In the genomic region with DNA sequence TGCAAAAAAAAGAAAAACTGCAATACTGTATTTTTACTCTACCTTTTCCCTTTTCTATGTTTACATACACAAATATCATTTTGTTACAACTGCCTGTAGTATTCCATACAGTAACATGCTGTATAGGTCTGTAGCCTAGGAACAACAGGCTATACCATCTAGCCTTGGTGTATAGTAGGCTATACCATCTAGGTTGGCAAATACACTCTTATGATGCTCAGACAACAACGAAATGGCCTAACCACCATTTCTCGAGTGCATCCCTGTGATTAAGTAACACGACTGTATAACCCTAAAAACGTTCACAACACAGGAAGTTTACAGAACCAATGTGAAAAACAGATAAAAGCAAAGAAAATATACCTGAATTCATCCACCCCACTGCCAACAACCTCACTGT, we compare ENCODE assay signal across 32 cellular contexts.
"Had no signal": no experiment of that assay in that cellular context is flagged by ENCODE, and none has a peak within 500 bp of the region (broad histone marks: within the 10 kb centered on the region; RNA-seq: fewer than 3 reads in every experiment).

No MANE protein-coding gene starts in this region.

- H3K27ac ChIP-seq: brain microvascular endothelial cell, coronary artery, dorsolateral prefrontal cortex, esophagus muscularis mucosa, foreskin keratinocyte, gastrocnemius medialis, WERI-Rb-1 had no signal

- ATAC-seq: activated CD4-positive, CD25-positive, alpha-beta regulatory T cell treated with anti-CD3 and anti-CD28 coated beads, Interleukin-2, amount 50 U/mL, for 24 hours; activated CD8-positive, alpha-beta T cell treated with anti-CD3 and anti-CD28 coated beads for 36 hours; activated T-cell treated with anti-CD3 and anti-CD28 coated beads, Interleukin-2, amount 50 U/mL, for 4 hours; activated T-helper 17 cell treated with anti-CD3 and anti-CD28 coated beads, Interleukin-2, amount 50 U/mL, for 72 hours; foreskin keratinocyte; gastrocnemius medialis; T-helper 17 cell had no signal

- H3K4me3 Mint-ChIP-seq: activated B cell treated with CpG ODN at 0.5 μM for 24 hours; activated CD8-positive, alpha-beta T cell treated with anti-CD3 and anti-CD28 coated beads for 36 hours; activated naive CD8-positive, alpha-beta T cell; activated T-cell treated with anti-CD3 and anti-CD28 coated beads, Interleukin-2, amount 50 U/mL, for 4 hours; activated T-helper 17 cell treated with anti-CD3 and anti-CD28 coated beads, Interleukin-2, amount 50 U/mL, for 72 hours; central memory CD8-positive, alpha-beta T cell; dendritic cell treated with granulocyte-macrophage colony-stimulating factor and Interleukin-4, amounts not matched to agents 40 ng/mL and 50 ng/mL, for 4 days; T-helper 17 cell; T-helper 2 cell treated with Interferon-gamma antibody and Interleukin-4, amounts not matched to agents 5 μg/mL and 100 μg/mL, for 36 hours had no signal

- H3K27me3 ChIP-seq: brain microvascular endothelial cell, dorsolateral prefrontal cortex, esophagus muscularis mucosa, foreskin keratinocyte, gastrocnemius medialis had no signal

- DNase-seq: activated B cell treated with CpG ODN at 0.5 μM for 24 hours; activated CD4-positive, alpha-beta T cell treated with anti-CD3 and anti-CD28 coated beads for 48 hours; activated CD4-positive, alpha-beta T cell treated with anti-CD3 and anti-CD28 coated beads, Interleukin-2, amount 50 U/mL, for 1 hour; activated CD4-positive, alpha-beta T cell treated with anti-CD3 and anti-CD28 coated beads, Interleukin-2, amount 50 U/mL, for 48 hours; activated CD8-positive, alpha-beta memory T cell treated with anti-CD3 and anti-CD28 coated beads for 24 hours; activated CD8-positive, alpha-beta T cell treated with anti-CD3 and anti-CD28 coated beads for 36 hours; activated effector memory CD4-positive, alpha-beta T cell treated with Interleukin-2 at 50 U/mL for 16 hours; activated gamma-delta T cell treated with Interleukin-2 at 50 U/mL for 16 hours; activated naive CD4-positive, alpha-beta T cell treated with anti-CD3 and anti-CD28 coated beads, Interleukin-2, amount 50 U/mL, for 16 hours; activated naive CD4-positive, alpha-beta T cell treated with Interleukin-2 at 50 U/mL for 16 hours; activated T-cell treated with anti-CD3 and anti-CD28 coated beads, Interleukin-2, amount 50 U/mL, for 4 hours; amniotic stem cell; anterior cingulate cortex; brain microvascular endothelial cell; dorsolateral prefrontal cortex; effector memory CD4-positive, alpha-beta T cell; erythroblast; foreskin keratinocyte; gastrocnemius medialis; glutamatergic neuron; T-helper 1 cell; T-helper 17 cell; T1000; WERI-Rb-1 had no signal

- H3K9me3 Mint-ChIP-seq: activated B cell treated with CpG ODN at 0.5 μM for 24 hours; activated CD8-positive, alpha-beta T cell treated with anti-CD3 and anti-CD28 coated beads for 36 hours; activated T-cell treated with anti-CD3 and anti-CD28 coated beads, Interleukin-2, amount 50 U/mL, for 4 hours; activated T-helper 17 cell treated with anti-CD3 and anti-CD28 coated beads, Interleukin-2, amount 50 U/mL, for 72 hours; central memory CD8-positive, alpha-beta T cell; dendritic cell treated with granulocyte-macrophage colony-stimulating factor and Interleukin-4, amounts not matched to agents 40 ng/mL and 50 ng/mL, for 4 days; T-helper 2 cell treated with Interferon-gamma antibody and Interleukin-4, amounts not matched to agents 5 μg/mL and 100 μg/mL, for 36 hours had no signal

- H3K9me3 ChIP-seq: esophagus muscularis mucosa, gastrocnemius medialis had no signal

- H3K4me3 ChIP-seq: coronary artery, dorsolateral prefrontal cortex, esophagus muscularis mucosa, gastrocnemius medialis had no signal

- H3K27me3 Mint-ChIP-seq: activated B cell treated with CpG ODN at 0.5 μM for 24 hours; activated CD8-positive, alpha-beta T cell treated with anti-CD3 and anti-CD28 coated beads for 36 hours; activated naive CD8-positive, alpha-beta T cell; activated T-helper 17 cell treated with anti-CD3 and anti-CD28 coated beads, Interleukin-2, amount 50 U/mL, for 72 hours; central memory CD8-positive, alpha-beta T cell; dendritic cell treated with granulocyte-macrophage colony-stimulating factor and Interleukin-4, amounts not matched to agents 40 ng/mL and 50 ng/mL, for 4 days; T-helper 17 cell had no signal

- H3K27ac Mint-ChIP-seq: activated B cell treated with CpG ODN at 0.5 μM for 24 hours; activated CD8-positive, alpha-beta T cell treated with anti-CD3 and anti-CD28 coated beads for 36 hours; activated naive CD8-positive, alpha-beta T cell; activated T-helper 17 cell treated with anti-CD3 and anti-CD28 coated beads, Interleukin-2, amount 50 U/mL, for 72 hours; dendritic cell treated with granulocyte-macrophage colony-stimulating factor and Interleukin-4, amounts not matched to agents 40 ng/mL and 50 ng/mL, for 4 days; T-helper 17 cell; T-helper 2 cell treated with Interferon-gamma antibody and Interleukin-4, amounts not matched to agents 5 μg/mL and 100 μg/mL, for 36 hours had no signal
